ENCODE assay signal across 22 cellular contexts in the genomic region with DNA sequence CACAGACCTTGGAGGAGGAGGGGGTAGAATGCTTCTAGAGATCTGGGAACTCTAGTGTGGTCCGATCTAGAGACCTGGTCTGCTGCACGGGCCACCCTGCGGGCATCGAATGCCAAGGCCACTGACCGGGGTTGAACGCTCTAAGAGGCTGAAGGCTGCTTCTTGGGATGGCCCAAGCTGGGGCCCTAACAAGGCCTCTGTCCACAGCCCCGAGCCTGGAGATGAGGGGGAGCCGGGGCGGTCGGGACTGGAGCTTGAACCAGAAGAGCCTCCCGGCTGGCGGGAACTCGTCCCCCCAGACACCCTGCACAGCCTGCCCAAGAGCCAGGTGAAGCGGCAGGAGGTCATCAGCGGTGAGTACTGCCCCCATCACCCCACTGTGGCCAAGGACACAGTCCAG. TPM values are rescaled to one million over a fixed set of nuclear protein-coding genes. Genes with fewer than 3 reads are reported as not detected.
"Had no signal": no experiment of that assay in that cellular context is flagged by ENCODE, and none has a peak within 500 bp of the region (broad histone marks: within the 10 kb centered on the region; RNA-seq: fewer than 3 reads in every experiment).

No MANE protein-coding gene starts in this region.

- H3K27me3 Mint-ChIP-seq: activated B cell treated with CpG ODN at 0.5 μM for 24 hours; activated CD4-positive, alpha-beta memory T cell treated with anti-CD3 and anti-CD28 coated beads, Interleukin-2, amount 10 ng/mL, durations not matched to agents 7 days and 5 days; memory B cell; stimulated activated naive B cell treated with anti-CD40 and anti-IgM and Interleukin-4, amounts not matched to agents 10 μg/mL and 1 μg/mL and 100 μg/mL, for 72 hours; T-cell had no signal

- H3K4me3 Mint-ChIP-seq: activated B cell treated with CpG ODN at 0.5 μM for 24 hours; activated CD4-positive, alpha-beta memory T cell treated with anti-CD3 and anti-CD28 coated beads, Interleukin-2, amount 10 ng/mL, durations not matched to agents 7 days and 5 days; memory B cell; stimulated activated naive B cell treated with anti-CD40 and anti-IgM and Interleukin-4, amounts not matched to agents 10 μg/mL and 1 μg/mL and 100 μg/mL, for 72 hours had no signal

- DNase-seq: activated B cell treated with CpG ODN at 0.5 μM for 24 hours; activated CD4-positive, alpha-beta memory T cell treated with anti-CD3 and anti-CD28 coated beads, Interleukin-2, amount 10 ng/mL, durations not matched to agents 7 days and 5 days; activated CD4-positive, alpha-beta T cell treated with anti-CD3 and anti-CD28 coated beads for 4 hours; activated gamma-delta T cell treated with Interleukin-2 at 50 U/mL for 16 hours; adrenal gland; effector CD4-positive, alpha-beta T cell; heart right ventricle; pancreas; sigmoid colon; stimulated activated CD4-positive, alpha-beta T cell treated with anti-CD3 and anti-CD28 coated beads, Interleukin-4, amount 100 ng/mL, for 24 hours; stimulated activated naive B cell treated with anti-CD40 and anti-IgM and Interleukin-4, amounts not matched to agents 10 μg/mL and 1 μg/mL and 100 μg/mL, for 72 hours; T-cell had no signal

- H3K4me3 ChIP-seq: adrenal gland, esophagus muscularis mucosa, gastroesophageal sphincter, heart right ventricle, pancreas, sigmoid colon, thoracic aorta, upper lobe of left lung had no signal

- H3K4me1 ChIP-seq: adrenal gland, esophagus muscularis mucosa, gastroesophageal sphincter, heart right ventricle, pancreas, sigmoid colon had no signal

- H3K9me3 ChIP-seq: adrenal gland, esophagus muscularis mucosa, gastroesophageal sphincter, heart right ventricle, pancreas, sigmoid colon, thoracic aorta, upper lobe of left lung had no signal

- H3K27me3 ChIP-seq: adrenal gland, esophagus muscularis mucosa, gastroesophageal sphincter, heart right ventricle, pancreas, sigmoid colon, upper lobe of left lung had no signal

- H3K9me3 Mint-ChIP-seq: activated B cell treated with CpG ODN at 0.5 μM for 24 hours; activated CD4-positive, alpha-beta memory T cell treated with anti-CD3 and anti-CD28 coated beads, Interleukin-2, amount 10 ng/mL, durations not matched to agents 7 days and 5 days; memory B cell; stimulated activated naive B cell treated with anti-CD40 and anti-IgM and Interleukin-4, amounts not matched to agents 10 μg/mL and 1 μg/mL and 100 μg/mL, for 72 hours; T-cell had no signal

- ATAC-seq: gastroesophageal sphincter; pancreas; stimulated activated naive B cell treated with anti-CD40 and anti-IgM and Interleukin-4, amounts not matched to agents 10 μg/mL and 1 μg/mL and 100 μg/mL, for 72 hours; T-cell had no signal

- H3K27ac ChIP-seq: adrenal gland, esophagus muscularis mucosa, gastroesophageal sphincter, heart right ventricle, pancreas, sigmoid colon, thoracic aorta, upper lobe of left lung had no signal

RNA-seq across cellular contexts. Expression of a gene that starts 21.2 kb away (rescaled TPM):
- total RNA-seq: bronchial epithelial cell, cerebellum, endothelial cell of umbilical vein, sigmoid colon, thoracic aorta had no signal

RNA-seq across cellular contexts. Expression of a gene that starts 30.0 kb away (rescaled TPM):
- total RNA-seq: adrenal gland, cerebellum, endothelial cell of umbilical vein, gastroesophageal sphincter, liver, sigmoid colon had no signal
- polyA plus RNA-seq: endothelial cell of umbilical vein, liver had no signal

RNA-seq across cellular contexts. Expression of a gene that starts 53.4 kb away (rescaled TPM):
- total RNA-seq: activated B cell treated with CpG ODN at 0.5 μM for 24 hours; activated CD4-positive, alpha-beta memory T cell treated with anti-CD3 and anti-CD28 coated beads, Interleukin-2, amount 10 ng/mL, durations not matched to agents 7 days and 5 days; adrenal gland; bronchial epithelial cell; cerebellum; endothelial cell of umbilical vein; esophagus muscularis mucosa; gastroesophageal sphincter; heart right ventricle; liver; mononuclear cell; pancreas; sigmoid colon; T-cell; thoracic aorta; upper lobe of left lung had no signal
- polyA plus RNA-seq: adrenal gland, endothelial cell of umbilical vein, heart right ventricle, liver, pancreas, sigmoid colon had no signal
